Comparison of ENCODE assay signal across 6 cellular contexts in genomic region chr16:66899945-66900688, GRCh38. TPM values are rescaled to one million over a fixed set of nuclear protein-coding genes. Genes with fewer than 3 reads are reported as not detected.
DNase-seq lines count a peak whose midpoint lies in the region; ATAC-seq and TF ChIP-seq lines count a peak whose summit lies in the region.

No MANE protein-coding gene starts in this region.

- no peaks in the 10 kb centered on the region for H3K9me3 Mint-ChIP-seq in stimulated activated naive B cell treated with anti-CD40 and anti-IgM and Interleukin-4, amounts not matched to agents 10 μg/mL and 1 μg/mL and 100 μg/mL, for 72 hours
- no peaks in the 10 kb centered on the region for H3K9me3 Mint-ChIP-seq in CD8-positive, alpha-beta T cell

- DNase-seq in NCI-H2107 treated with DMSO at 0.1 percent for 48 hours (lab: John Stamatoyannopoulos, UW; ENCODE audit: unreplicated experiment) (peak; percentile 24), NCI-H2107 (lab: John Stamatoyannopoulos, UW) (no peak), fibroblast of pulmonary artery (ENCODE audit: low read depth) (peak; percentile 78), stromal cell of bone marrow (ENCODE audit: low read depth) (peak; percentile 35)
- no peak for DNase-seq in stimulated activated naive B cell treated with anti-CD40 and anti-IgM and Interleukin-4, amounts not matched to agents 10 μg/mL and 1 μg/mL and 100 μg/mL, for 72 hours
- DNase-seq in CD8-positive, alpha-beta T cell: no peak

- no peak overlapping the region for H3K4me3 Mint-ChIP-seq in stimulated activated naive B cell treated with anti-CD40 and anti-IgM and Interleukin-4, amounts not matched to agents 10 μg/mL and 1 μg/mL and 100 μg/mL, for 72 hours
- no peak overlapping the region for H3K4me3 Mint-ChIP-seq in CD8-positive, alpha-beta T cell

- no peak overlapping the region for H3K27ac ChIP-seq in CD8-positive, alpha-beta T cell (ENCODE audit: low read depth, low read length)

- CTCF ChIA-PET in CD8-positive, alpha-beta T cell (lab: Charles Lee): no interaction called here

- no peaks in the 10 kb centered on the region for H3K4me1 ChIP-seq in CD8-positive, alpha-beta T cell (ENCODE audit: insufficient read depth, low read length)

- H3K36me3 Mint-ChIP-seq in stimulated activated naive B cell treated with anti-CD40 and anti-IgM and Interleukin-4, amounts not matched to agents 10 μg/mL and 1 μg/mL and 100 μg/mL, for 72 hours: peaks cover 0 to 4% of the 10 kb centered on the region in 2 donors
- H3K36me3 Mint-ChIP-seq in CD8-positive, alpha-beta T cell: no peaks in the 10 kb centered on the region

- H3K27me3 Mint-ChIP-seq in stimulated activated naive B cell treated with anti-CD40 and anti-IgM and Interleukin-4, amounts not matched to agents 10 μg/mL and 1 μg/mL and 100 μg/mL, for 72 hours: peaks cover 0 to 4% of the 10 kb centered on the region in 2 donors
- H3K27me3 Mint-ChIP-seq in CD8-positive, alpha-beta T cell (ENCODE audit: low read depth): no peaks in the 10 kb centered on the region

- no peak for ATAC-seq in stimulated activated naive B cell treated with anti-CD40 and anti-IgM and Interleukin-4, amounts not matched to agents 10 μg/mL and 1 μg/mL and 100 μg/mL, for 72 hours (replicated peaks)
- ATAC-seq in CD8-positive, alpha-beta T cell: no peak

- H3K9me3 ChIP-seq in CD8-positive, alpha-beta T cell (ENCODE audit: low read length): no peaks in the 10 kb centered on the region

- H3K27ac Mint-ChIP-seq in stimulated activated naive B cell treated with anti-CD40 and anti-IgM and Interleukin-4, amounts not matched to agents 10 μg/mL and 1 μg/mL and 100 μg/mL, for 72 hours: no peak overlapping the region
- H3K27ac Mint-ChIP-seq in CD8-positive, alpha-beta T cell: no peak overlapping the region

- H3K27me3 ChIP-seq in CD8-positive, alpha-beta T cell (ENCODE audit: insufficient read depth, low read length): no peaks in the 10 kb centered on the region

- intact Hi-C loops in CD8-positive, alpha-beta T cell (cut with DNase I, micrococcal nuclease): no loop called here

- H3K4me3 ChIP-seq in fibroblast of pulmonary artery (replicated peaks; ENCODE audit: low read depth, low read length): no peak overlapping the region
- H3K4me3 ChIP-seq in CD8-positive, alpha-beta T cell (ENCODE audit: low read depth, low read length): no peak overlapping the region

- TF ChIP-seq CTCF in fibroblast of pulmonary artery (IDR thresholded peaks at IDR 0.05; ENCODE audit: low read length, missing control alignments): no peak
- TF ChIP-seq CTCF in CD8-positive, alpha-beta T cell (IDR thresholded peaks at IDR 0.05): no peak

- POLR2A ChIA-PET in CD8-positive, alpha-beta T cell (lab: Charles Lee): no interaction called here

- H3K4me1 Mint-ChIP-seq in stimulated activated naive B cell treated with anti-CD40 and anti-IgM and Interleukin-4, amounts not matched to agents 10 μg/mL and 1 μg/mL and 100 μg/mL, for 72 hours: peaks cover 4 to 7% of the 10 kb centered on the region in 2 donors
- no peaks in the 10 kb centered on the region for H3K4me1 Mint-ChIP-seq in CD8-positive, alpha-beta T cell (ENCODE audit: low read depth)

- H3K36me3 ChIP-seq in CD8-positive, alpha-beta T cell (ENCODE audit: insufficient read depth, low read length): no peaks in the 10 kb centered on the region

RNA-seq across cellular contexts. Expression of gene CDH16, which starts 18.6 kb away (rescaled TPM):
- total RNA-seq in CD8-positive, alpha-beta T cell: not detected

RNA-seq across cellular contexts. Expression of gene PDP2, which starts 19.8 kb away (rescaled TPM):
- 1 to 10 TPM; 5.1 to 6.1 TPM for total RNA-seq in CD8-positive, alpha-beta T cell

RNA-seq across cellular contexts. Expression of gene RRAD, which starts 25.2 kb away (rescaled TPM):
- under 1 TPM; 0.67 to 0.76 TPM for total RNA-seq in CD8-positive, alpha-beta T cell

RNA-seq across cellular contexts. Expression of gene CIAO2B, which starts 34.1 kb away (rescaled TPM):
- 10 to 100 TPM; 55.0 to 58.2 TPM for total RNA-seq in CD8-positive, alpha-beta T cell

RNA-seq across cellular contexts. Expression of gene CES2, which starts 35.2 kb away (rescaled TPM):
- 10 to 100 TPM; 62.9 to 67.0 TPM for total RNA-seq in CD8-positive, alpha-beta T cell

Comparison
In these comparisons a context has a peak if more than half of its experiments do, and no peak if none do; other contexts are left out.
1. DNase-seq: peak in NCI-H2107 treated with DMSO at 0.1 percent for 48 hours (single experiment), fibroblast of pulmonary artery (single experiment) and stromal cell of bone marrow (single experiment); none in NCI-H2107 (single experiment), stimulated activated naive B cell treated with anti-CD40 and anti-IgM and Interleukin-4, amounts not matched to agents 10 μg/mL and 1 μg/mL and 100 μg/mL, for 72 hours (single experiment) and CD8-positive, alpha-beta T cell (0 of 7).